ENCODE assay signal across 2 cellular contexts in the genomic region with DNA sequence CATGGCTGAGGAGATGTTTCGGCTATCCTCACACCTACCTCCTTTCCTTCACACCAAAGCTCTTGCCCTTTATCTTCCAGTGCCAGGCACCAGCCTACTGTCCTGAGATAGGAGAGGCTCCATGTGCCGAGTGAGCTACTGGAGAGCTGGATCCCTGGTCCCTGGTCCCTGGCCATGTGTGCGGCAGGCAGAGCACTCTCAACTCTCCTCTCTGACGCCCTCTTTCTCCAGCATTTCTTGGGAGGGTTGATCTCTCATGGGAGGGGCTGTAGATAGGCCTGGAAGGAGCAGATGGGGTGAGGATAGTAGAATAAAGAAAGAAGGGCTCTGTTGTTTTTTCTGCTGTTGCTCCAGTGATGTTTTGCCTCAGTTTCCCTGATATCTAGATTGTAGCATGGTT.
TF ChIP-seq lines count a peak whose summit lies in the region.

No MANE protein-coding gene starts in this region.

TF ChIP-seq in GM23338, 12 proteins besides CTCF, POLR2A, EP300 and RAD21 (continued from another document):
- TF ChIP-seq, protein P1, sequence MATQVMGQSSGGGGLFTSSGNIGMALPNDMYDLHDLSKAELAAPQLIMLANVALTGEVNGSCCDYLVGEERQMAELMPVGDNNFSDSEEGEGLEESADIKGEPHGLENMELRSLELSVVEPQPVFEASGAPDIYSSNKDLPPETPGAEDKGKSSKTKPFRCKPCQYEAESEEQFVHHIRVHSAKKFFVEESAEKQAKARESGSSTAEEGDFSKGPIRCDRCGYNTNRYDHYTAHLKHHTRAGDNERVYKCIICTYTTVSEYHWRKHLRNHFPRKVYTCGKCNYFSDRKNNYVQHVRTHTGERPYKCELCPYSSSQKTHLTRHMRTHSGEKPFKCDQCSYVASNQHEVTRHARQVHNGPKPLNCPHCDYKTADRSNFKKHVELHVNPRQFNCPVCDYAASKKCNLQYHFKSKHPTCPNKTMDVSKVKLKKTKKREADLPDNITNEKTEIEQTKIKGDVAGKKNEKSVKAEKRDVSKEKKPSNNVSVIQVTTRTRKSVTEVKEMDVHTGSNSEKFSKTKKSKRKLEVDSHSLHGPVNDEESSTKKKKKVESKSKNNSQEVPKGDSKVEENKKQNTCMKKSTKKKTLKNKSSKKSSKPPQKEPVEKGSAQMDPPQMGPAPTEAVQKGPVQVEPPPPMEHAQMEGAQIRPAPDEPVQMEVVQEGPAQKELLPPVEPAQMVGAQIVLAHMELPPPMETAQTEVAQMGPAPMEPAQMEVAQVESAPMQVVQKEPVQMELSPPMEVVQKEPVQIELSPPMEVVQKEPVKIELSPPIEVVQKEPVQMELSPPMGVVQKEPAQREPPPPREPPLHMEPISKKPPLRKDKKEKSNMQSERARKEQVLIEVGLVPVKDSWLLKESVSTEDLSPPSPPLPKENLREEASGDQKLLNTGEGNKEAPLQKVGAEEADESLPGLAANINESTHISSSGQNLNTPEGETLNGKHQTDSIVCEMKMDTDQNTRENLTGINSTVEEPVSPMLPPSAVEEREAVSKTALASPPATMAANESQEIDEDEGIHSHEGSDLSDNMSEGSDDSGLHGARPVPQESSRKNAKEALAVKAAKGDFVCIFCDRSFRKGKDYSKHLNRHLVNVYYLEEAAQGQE (IDR thresholded peaks at IDR 0.05; ENCODE audit: unreplicated experiment), result no peak
- TF ChIP-seq ZNF331 (CRISPR knock-in tag; IDR thresholded peaks at IDR 0.05; ENCODE audit: low read depth) (no peak), POLR2AphosphoS5 (IDR thresholded peaks at IDR 0.05; ENCODE audit: low read depth) (no peak), CREB1 (CRISPR knock-in tag; IDR thresholded peaks at IDR 0.05; ENCODE audit: low read depth) (no peak), EZH2phosphoT487 (IDR thresholded peaks at IDR 0.05; ENCODE audit: unreplicated experiment) (no peak), ZNF114 (CRISPR knock-in tag; IDR thresholded peaks at IDR 0.05) (no peak), STAT1 (IDR thresholded peaks at IDR 0.05; ENCODE audit: unreplicated experiment) (no peak), JUNB (IDR thresholded peaks at IDR 0.05; ENCODE audit: unreplicated experiment) (no peak)
- TF ChIP-seq, protein P2, sequence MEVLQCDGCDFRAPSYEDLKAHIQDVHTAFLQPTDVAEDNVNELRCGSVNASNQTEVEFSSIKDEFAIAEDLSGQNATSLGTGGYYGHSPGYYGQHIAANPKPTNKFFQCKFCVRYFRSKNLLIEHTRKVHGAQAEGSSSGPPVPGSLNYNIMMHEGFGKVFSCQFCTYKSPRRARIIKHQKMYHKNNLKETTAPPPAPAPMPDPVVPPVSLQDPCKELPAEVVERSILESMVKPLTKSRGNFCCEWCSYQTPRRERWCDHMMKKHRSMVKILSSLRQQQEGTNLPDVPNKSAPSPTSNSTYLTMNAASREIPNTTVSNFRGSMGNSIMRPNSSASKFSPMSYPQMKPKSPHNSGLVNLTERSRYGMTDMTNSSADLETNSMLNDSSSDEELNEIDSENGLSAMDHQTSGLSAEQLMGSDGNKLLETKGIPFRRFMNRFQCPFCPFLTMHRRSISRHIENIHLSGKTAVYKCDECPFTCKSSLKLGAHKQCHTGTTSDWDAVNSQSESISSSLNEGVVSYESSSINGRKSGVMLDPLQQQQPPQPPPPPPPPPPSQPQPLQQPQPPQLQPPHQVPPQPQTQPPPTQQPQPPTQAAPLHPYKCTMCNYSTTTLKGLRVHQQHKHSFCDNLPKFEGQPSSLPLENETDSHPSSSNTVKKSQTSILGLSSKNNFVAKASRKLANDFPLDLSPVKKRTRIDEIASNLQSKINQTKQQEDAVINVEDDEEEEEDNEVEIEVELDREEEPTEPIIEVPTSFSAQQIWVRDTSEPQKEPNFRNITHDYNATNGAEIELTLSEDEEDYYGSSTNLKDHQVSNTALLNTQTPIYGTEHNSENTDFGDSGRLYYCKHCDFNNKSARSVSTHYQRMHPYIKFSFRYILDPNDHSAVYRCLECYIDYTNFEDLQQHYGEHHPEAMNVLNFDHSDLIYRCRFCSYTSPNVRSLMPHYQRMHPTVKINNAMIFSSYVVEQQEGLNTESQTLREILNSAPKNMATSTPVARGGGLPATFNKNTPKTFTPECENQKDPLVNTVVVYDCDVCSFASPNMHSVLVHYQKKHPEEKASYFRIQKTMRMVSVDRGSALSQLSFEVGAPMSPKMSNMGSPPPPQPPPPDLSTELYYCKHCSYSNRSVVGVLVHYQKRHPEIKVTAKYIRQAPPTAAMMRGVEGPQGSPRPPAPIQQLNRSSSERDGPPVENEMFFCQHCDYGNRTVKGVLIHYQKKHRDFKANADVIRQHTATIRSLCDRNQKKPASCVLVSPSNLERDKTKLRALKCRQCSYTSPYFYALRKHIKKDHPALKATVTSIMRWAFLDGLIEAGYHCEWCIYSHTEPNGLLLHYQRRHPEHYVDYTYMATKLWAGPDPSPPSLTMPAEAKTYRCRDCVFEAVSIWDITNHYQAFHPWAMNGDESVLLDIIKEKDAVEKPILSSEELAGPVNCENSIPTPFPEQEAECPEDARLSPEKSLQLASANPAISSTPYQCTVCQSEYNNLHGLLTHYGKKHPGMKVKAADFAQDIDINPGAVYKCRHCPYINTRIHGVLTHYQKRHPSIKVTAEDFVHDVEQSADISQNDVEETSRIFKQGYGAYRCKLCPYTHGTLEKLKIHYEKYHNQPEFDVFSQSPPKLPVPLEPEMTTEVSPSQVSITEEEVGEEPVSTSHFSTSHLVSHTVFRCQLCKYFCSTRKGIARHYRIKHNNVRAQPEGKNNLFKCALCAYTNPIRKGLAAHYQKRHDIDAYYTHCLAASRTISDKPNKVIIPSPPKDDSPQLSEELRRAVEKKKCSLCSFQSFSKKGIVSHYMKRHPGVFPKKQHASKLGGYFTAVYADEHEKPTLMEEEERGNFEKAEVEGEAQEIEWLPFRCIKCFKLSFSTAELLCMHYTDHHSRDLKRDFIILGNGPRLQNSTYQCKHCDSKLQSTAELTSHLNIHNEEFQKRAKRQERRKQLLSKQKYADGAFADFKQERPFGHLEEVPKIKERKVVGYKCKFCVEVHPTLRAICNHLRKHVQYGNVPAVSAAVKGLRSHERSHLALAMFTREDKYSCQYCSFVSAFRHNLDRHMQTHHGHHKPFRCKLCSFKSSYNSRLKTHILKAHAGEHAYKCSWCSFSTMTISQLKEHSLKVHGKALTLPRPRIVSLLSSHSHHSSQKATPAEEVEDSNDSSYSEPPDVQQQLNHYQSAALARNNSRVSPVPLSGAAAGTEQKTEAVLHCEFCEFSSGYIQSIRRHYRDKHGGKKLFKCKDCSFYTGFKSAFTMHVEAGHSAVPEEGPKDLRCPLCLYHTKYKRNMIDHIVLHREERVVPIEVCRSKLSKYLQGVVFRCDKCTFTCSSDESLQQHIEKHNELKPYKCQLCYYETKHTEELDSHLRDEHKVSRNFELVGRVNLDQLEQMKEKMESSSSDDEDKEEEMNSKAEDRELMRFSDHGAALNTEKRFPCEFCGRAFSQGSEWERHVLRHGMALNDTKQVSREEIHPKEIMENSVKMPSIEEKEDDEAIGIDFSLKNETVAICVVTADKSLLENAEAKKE (CRISPR knock-in tag; IDR thresholded peaks at IDR 0.05), result no peak

TF ChIP-seq in WTC11, 78 proteins besides CTCF, POLR2A, EP300 and RAD21 (continued from another document):
- TF ChIP-seq, protein P3, sequence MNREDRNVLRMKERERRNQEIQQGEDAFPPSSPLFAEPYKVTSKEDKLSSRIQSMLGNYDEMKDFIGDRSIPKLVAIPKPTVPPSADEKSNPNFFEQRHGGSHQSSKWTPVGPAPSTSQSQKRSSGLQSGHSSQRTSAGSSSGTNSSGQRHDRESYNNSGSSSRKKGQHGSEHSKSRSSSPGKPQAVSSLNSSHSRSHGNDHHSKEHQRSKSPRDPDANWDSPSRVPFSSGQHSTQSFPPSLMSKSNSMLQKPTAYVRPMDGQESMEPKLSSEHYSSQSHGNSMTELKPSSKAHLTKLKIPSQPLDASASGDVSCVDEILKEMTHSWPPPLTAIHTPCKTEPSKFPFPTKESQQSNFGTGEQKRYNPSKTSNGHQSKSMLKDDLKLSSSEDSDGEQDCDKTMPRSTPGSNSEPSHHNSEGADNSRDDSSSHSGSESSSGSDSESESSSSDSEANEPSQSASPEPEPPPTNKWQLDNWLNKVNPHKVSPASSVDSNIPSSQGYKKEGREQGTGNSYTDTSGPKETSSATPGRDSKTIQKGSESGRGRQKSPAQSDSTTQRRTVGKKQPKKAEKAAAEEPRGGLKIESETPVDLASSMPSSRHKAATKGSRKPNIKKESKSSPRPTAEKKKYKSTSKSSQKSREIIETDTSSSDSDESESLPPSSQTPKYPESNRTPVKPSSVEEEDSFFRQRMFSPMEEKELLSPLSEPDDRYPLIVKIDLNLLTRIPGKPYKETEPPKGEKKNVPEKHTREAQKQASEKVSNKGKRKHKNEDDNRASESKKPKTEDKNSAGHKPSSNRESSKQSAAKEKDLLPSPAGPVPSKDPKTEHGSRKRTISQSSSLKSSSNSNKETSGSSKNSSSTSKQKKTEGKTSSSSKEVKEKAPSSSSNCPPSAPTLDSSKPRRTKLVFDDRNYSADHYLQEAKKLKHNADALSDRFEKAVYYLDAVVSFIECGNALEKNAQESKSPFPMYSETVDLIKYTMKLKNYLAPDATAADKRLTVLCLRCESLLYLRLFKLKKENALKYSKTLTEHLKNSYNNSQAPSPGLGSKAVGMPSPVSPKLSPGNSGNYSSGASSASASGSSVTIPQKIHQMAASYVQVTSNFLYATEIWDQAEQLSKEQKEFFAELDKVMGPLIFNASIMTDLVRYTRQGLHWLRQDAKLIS (CRISPR knock-in tag; IDR thresholded peaks at IDR 0.05; ENCODE audit: borderline replicate concordance), result no peak
- TF ChIP-seq, protein P4, sequence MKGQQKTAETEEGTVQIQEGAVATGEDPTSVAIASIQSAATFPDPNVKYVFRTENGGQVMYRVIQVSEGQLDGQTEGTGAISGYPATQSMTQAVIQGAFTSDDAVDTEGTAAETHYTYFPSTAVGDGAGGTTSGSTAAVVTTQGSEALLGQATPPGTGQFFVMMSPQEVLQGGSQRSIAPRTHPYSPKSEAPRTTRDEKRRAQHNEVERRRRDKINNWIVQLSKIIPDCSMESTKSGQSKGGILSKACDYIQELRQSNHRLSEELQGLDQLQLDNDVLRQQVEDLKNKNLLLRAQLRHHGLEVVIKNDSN (CRISPR knock-in tag; IDR thresholded peaks at IDR 0.05), result no peak
- TF ChIP-seq NR2C2 (CRISPR knock-in tag; IDR thresholded peaks at IDR 0.05), result no peak
- TF ChIP-seq SMAD4 (CRISPR knock-in tag; IDR thresholded peaks at IDR 0.05), result no peak
- no peak for TF ChIP-seq CREM (CRISPR knock-in tag; IDR thresholded peaks at IDR 0.05)
